14 cellular contexts compared by ENCODE assay signal in the genomic region with DNA sequence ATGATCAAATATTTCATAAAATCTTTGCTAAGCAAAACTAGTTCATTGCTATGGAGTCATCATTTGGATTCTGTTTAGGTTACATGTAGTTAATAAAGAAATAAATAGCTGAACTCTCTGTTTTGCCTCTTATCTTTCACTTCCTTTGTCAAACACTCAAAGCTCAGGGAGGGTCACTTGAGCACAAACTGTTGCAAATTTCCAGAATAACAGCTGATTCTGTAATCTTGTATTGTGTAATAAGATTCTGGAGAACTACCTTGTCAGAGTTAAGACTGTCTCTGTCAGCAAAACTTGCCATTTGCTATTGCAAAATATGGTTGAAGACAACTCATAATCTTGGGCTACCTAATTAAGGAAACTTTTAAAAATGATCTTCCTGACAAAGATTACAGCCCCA.
DNase-seq lines count a peak whose midpoint lies in the region; ATAC-seq and TF ChIP-seq lines count a peak whose summit lies in the region.
"Had no signal": no experiment of that assay in that cellular context is flagged by ENCODE, and none has a peak within 500 bp of the region (broad histone marks: within the 10 kb centered on the region; RNA-seq: fewer than 3 reads in every experiment).

No MANE protein-coding gene starts in this region.

- ATAC-seq in RWPE2 (ENCODE audit: low read depth) (no peak; the same call in 2 of the 3 replicates), lung (ENCODE audit: insufficient read depth, low FRiP score) (peak; percentile 65), HG02610 (IDR thresholded peaks at IDR 0.05; ENCODE audit: unreplicated experiment) (no peak)

- no peak overlapping the region for H3K27ac ChIP-seq in HEK293 (ENCODE audit: extremely low read depth, low read depth, low read length)
- H3K27ac ChIP-seq in RWPE2 (ENCODE audit: poor library complexity, severe bottlenecking), result peak overlapping the region; percentile 39
- no peak overlapping the region for H3K27ac ChIP-seq in lung (ENCODE audit: low read depth in 1 of 2, low read length in 1 of 2)
- no peak overlapping the region for H3K27ac ChIP-seq in dorsolateral prefrontal cortex
- H3K27ac ChIP-seq: BLaER1, testis had no signal

- CTCF ChIA-PET in HEK293 (lab: Yijun Ruan, JAX), result interaction anchor here (0.7 to 2.0 kb wide), 5 partner anchors 17 to 904 kb away, joined by 3 to 10 read pairs (median 4); no protein-coding TSS in a partner anchor

- POLR2A ChIA-PET in HEK293 (lab: Yijun Ruan, JAX), result no interaction called here

- intact Hi-C loops in dorsolateral prefrontal cortex (cut with DNase I), result no loop called here

- H3K27me3 ChIP-seq in RWPE2 (ENCODE audit: insufficient read depth, poor library complexity, severe bottlenecking), result no peaks in the 10 kb centered on the region
- H3K27me3 ChIP-seq in lung (ENCODE audit: control insufficient read depth, insufficient read depth), result no peaks in the 10 kb centered on the region
- H3K27me3 ChIP-seq in dorsolateral prefrontal cortex, result peaks cover 0 to 11% (median 0%) of the 10 kb centered on the region in 45 donors
- H3K27me3 ChIP-seq: BLaER1, testis had no signal

- H3K9me3 ChIP-seq in HEK293 (ENCODE audit: control insufficient read depth, insufficient read depth, low read depth, low read length) (no peaks in the 10 kb centered on the region), RWPE2 (ENCODE audit: severe bottlenecking) (peaks cover 2% of the 10 kb centered on the region), lung (ENCODE audit: control insufficient read depth in 2 of 2, insufficient read depth in 1 of 2, low read length in 1 of 2) (peaks cover 3 to 9% of the 10 kb centered on the region in 2 donors)
- H3K9me3 ChIP-seq: testis had no signal

- no peak overlapping the region for H3K4me3 ChIP-seq in HEK293 (ENCODE audit: low read depth, low read length)
- H3K4me3 ChIP-seq in RWPE2 (ENCODE audit: severe bottlenecking), result no peak overlapping the region
- H3K4me3 ChIP-seq in fibroblast of mammary gland (ENCODE audit: control insufficient read depth, low read depth, low read length), result no peak overlapping the region
- no peak overlapping the region for H3K4me3 ChIP-seq in lung
- H3K4me3 ChIP-seq in dorsolateral prefrontal cortex, result no peak overlapping the region
- H3K4me3 ChIP-seq: BLaER1, testis had no signal

- DNase-seq in RWPE2 (ENCODE audit: low spot score), result no peak
- DNase-seq in fibroblast of mammary gland (ENCODE audit: low read depth), result peak; percentile 58
- DNase-seq in lung (ENCODE audit: low spot score), result peak; percentile 38
- no peak for DNase-seq in inferior parietal cortex (ENCODE audit: extremely low spot score)
- DNase-seq in NCI-H146 (lab: John Stamatoyannopoulos, UW), result no peak
- DNase-seq in dorsolateral prefrontal cortex, result no peak
- DNase-seq: activated CD4-positive, alpha-beta memory T cell treated with anti-CD3 and anti-CD28 coated beads for 36 hours; amniotic stem cell; NCI-H2029; NCI-H526 treated with DMSO at 0.1 percent for 48 hours; testis had no signal

- no peak for TF ChIP-seq CTCF in HEK293 (tag by site-specific recombination; IDR thresholded peaks at IDR 0.05)
- TF ChIP-seq CTCF in RWPE2 (IDR thresholded peaks at IDR 0.05; ENCODE audit: poor library complexity, severe bottlenecking), result no peak
- no peak for TF ChIP-seq CTCF in fibroblast of mammary gland (conservative IDR thresholded peaks at IDR 0.05; ENCODE audit: control insufficient read depth, insufficient read depth, low read depth, low read length)
- no peak for TF ChIP-seq CTCF in lung (IDR thresholded peaks at IDR 0.05; ENCODE audit: control extremely low read depth, extremely low read depth)
- no peak for TF ChIP-seq CTCF in dorsolateral prefrontal cortex (IDR thresholded peaks at IDR 0.05 in 54 of 56, conservative IDR thresholded peaks at IDR 0.05 in 2 of 56; ENCODE audit: low read depth in 1 of 56, partially characterized antibody in 56 of 56)

- no peaks in the 10 kb centered on the region for H3K36me3 ChIP-seq in HEK293 (ENCODE audit: control insufficient read depth in 2 of 2, insufficient read depth in 1 of 2, low read length in 2 of 2)
- H3K36me3 ChIP-seq in RWPE2 (ENCODE audit: low read depth), result no peaks in the 10 kb centered on the region
- H3K36me3 ChIP-seq in lung (ENCODE audit: control insufficient read depth in 2 of 2, insufficient read depth in 2 of 2, low read length in 2 of 2), result no peaks in the 10 kb centered on the region
- H3K36me3 ChIP-seq: BLaER1 had no signal

- no peaks in the 10 kb centered on the region for H3K4me1 ChIP-seq in HEK293 (ENCODE audit: control insufficient read depth, insufficient read depth, low read length)
- peaks cover 21% of the 10 kb centered on the region for H3K4me1 ChIP-seq in RWPE2 (ENCODE audit: insufficient read depth, poor library complexity, severe bottlenecking)
- peaks cover 0 to 2% of the 10 kb centered on the region in 2 donors for H3K4me1 ChIP-seq in lung (ENCODE audit: control insufficient read depth in 2 of 2, insufficient read depth in 2 of 2, low read length in 2 of 2)
- H3K4me1 ChIP-seq: BLaER1 had no signal

TF ChIP-seq in HEK293, 187 proteins besides CTCF, POLR2A, EP300 and RAD21:
- no peak for TF ChIP-seq ZNF660 (tag by site-specific recombination; IDR thresholded peaks at IDR 0.05)
- no peak for TF ChIP-seq FEZF1 (tag by site-specific recombination; IDR thresholded peaks at IDR 0.05)
- TF ChIP-seq ZNF433 (tag by site-specific recombination; IDR thresholded peaks at IDR 0.05; ENCODE audit: low read depth), result no peak
- TF ChIP-seq, protein P1, sequence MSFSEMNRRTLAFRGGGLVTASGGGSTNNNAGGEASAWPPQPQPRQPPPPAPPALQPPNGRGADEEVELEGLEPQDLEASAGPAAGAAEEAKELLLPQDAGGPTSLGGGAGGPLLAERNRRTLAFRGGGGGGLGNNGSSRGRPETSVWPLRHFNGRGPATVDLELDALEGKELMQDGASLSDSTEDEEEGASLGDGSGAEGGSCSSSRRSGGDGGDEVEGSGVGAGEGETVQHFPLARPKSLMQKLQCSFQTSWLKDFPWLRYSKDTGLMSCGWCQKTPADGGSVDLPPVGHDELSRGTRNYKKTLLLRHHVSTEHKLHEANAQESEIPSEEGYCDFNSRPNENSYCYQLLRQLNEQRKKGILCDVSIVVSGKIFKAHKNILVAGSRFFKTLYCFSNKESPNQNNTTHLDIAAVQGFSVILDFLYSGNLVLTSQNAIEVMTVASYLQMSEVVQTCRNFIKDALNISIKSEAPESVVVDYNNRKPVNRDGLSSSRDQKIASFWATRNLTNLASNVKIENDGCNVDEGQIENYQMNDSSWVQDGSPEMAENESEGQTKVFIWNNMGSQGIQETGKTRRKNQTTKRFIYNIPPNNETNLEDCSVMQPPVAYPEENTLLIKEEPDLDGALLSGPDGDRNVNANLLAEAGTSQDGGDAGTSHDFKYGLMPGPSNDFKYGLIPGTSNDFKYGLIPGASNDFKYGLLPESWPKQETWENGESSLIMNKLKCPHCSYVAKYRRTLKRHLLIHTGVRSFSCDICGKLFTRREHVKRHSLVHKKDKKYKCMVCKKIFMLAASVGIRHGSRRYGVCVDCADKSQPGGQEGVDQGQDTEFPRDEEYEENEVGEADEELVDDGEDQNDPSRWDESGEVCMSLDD (tag by site-specific recombination; IDR thresholded peaks at IDR 0.05), result no peak
- TF ChIP-seq, protein P2, sequence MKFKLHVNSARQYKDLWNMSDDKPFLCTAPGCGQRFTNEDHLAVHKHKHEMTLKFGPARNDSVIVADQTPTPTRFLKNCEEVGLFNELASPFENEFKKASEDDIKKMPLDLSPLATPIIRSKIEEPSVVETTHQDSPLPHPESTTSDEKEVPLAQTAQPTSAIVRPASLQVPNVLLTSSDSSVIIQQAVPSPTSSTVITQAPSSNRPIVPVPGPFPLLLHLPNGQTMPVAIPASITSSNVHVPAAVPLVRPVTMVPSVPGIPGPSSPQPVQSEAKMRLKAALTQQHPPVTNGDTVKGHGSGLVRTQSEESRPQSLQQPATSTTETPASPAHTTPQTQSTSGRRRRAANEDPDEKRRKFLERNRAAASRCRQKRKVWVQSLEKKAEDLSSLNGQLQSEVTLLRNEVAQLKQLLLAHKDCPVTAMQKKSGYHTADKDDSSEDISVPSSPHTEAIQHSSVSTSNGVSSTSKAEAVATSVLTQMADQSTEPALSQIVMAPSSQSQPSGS (tag by site-specific recombination; IDR thresholded peaks at IDR 0.05; ENCODE audit: low read depth), result 0 out of 2 replicates have a peak, but pooled peaks have one; percentile 69
- no peak for TF ChIP-seq ZNF324 (tag by site-specific recombination; IDR thresholded peaks at IDR 0.05)
- TF ChIP-seq ZNF596 (tag by site-specific recombination; IDR thresholded peaks at IDR 0.05), result no peak

Comparison
In these comparisons a context has a peak if more than half of its experiments do, and no peak if none do; other contexts are left out.
1. DNase-seq: peak in fibroblast of mammary gland (single experiment) and lung (single experiment); none in RWPE2 (single experiment), inferior parietal cortex (single experiment), NCI-H146 (single experiment) and dorsolateral prefrontal cortex (0 of 10).